In the genomic region with DNA sequence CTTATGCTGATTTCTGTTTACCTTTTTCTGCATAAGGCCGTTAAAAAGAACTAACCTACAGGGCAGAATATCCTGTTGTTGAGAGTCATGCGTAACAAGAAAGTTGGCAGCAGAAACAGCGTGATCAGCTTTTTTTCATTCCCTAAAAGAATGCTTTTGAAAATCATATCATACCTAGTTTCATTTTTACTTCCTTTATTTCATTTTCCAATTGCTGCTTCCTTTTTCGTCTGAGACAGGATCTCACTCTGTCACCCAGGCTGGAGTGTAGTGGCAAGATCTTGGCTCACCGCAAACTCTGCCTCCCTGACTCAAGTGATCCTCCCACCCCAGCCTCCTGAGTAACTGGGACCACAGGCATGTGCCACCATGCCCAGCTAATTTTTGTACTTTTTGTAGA, we compare ENCODE assay signal across 1 cellular context.
TF ChIP-seq lines count a peak whose summit lies in the region.

No MANE protein-coding gene starts in this region.

TF ChIP-seq in GM12878, 131 proteins besides CTCF, POLR2A, EP300 and RAD21:
- TF ChIP-seq IKZF2 (IDR thresholded peaks at IDR 0.05), result peak in 1 of 2 experiments; percentile 46; a peak in 1 of 4 replicates
- TF ChIP-seq BHLHE40 (IDR thresholded peaks at IDR 0.05; ENCODE audit: borderline replicate concordance in 1 of 2, low read depth in 2 of 2, low read length in 1 of 2), result peak; percentile 12 to 17; a peak in 1 of 4 replicates
- peak; percentile 40 for TF ChIP-seq IKZF1 (conservative IDR thresholded peaks at IDR 0.05)
- TF ChIP-seq BCL11A (IDR thresholded peaks at IDR 0.05; ENCODE audit: low read depth, low read length), result no peak
- TF ChIP-seq, protein P1, sequence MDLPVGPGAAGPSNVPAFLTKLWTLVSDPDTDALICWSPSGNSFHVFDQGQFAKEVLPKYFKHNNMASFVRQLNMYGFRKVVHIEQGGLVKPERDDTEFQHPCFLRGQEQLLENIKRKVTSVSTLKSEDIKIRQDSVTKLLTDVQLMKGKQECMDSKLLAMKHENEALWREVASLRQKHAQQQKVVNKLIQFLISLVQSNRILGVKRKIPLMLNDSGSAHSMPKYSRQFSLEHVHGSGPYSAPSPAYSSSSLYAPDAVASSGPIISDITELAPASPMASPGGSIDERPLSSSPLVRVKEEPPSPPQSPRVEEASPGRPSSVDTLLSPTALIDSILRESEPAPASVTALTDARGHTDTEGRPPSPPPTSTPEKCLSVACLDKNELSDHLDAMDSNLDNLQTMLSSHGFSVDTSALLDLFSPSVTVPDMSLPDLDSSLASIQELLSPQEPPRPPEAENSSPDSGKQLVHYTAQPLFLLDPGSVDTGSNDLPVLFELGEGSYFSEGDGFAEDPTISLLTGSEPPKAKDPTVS (IDR thresholded peaks at IDR 0.05; ENCODE audit: low read depth, low read length), result no peak
- TF ChIP-seq NBN (IDR thresholded peaks at IDR 0.05), result no peak
